12 cellular contexts compared by ENCODE assay signal in the genomic region with DNA sequence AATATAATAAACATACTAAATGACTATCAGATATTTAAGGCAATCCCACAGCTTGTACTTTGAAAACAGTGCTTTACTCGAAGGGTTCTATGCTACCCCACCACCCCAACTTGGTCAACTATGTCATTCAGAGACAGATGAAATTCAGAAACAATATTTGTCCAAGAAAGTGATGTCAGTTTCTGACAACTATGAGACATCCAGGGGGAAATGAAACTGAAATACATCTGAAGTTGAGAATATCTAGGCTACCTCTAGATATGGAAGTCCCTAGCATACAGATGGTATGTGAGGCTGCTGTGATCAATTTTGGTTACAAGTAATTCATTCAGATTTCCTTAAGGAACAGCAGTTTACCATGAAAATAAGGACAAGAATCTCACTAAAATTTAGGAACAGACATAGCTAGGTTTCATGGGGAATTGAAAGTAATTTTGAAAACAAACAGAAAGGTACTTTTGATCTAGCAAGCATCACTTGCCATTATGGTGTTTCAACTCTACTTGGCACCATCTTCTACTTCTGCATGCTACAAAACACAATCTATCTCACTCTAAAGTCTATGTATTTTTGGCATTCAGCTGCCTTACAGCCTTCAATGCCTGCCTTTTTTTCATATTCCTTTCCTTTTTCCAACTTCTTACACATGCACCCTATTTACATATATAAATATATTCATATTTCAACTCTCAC. TPM values are rescaled to one million over a fixed set of nuclear protein-coding genes. Genes with fewer than 3 reads are reported as not detected.
DNase-seq lines count a peak whose midpoint lies in the region; ATAC-seq and TF ChIP-seq lines count a peak whose summit lies in the region.
"Had no signal": no experiment of that assay in that cellular context is flagged by ENCODE, and none has a peak within 500 bp of the region (broad histone marks: within the 10 kb centered on the region; RNA-seq: fewer than 3 reads in every experiment).

No MANE protein-coding gene starts in this region.

- no peaks in the 10 kb centered on the region for H3K9me3 ChIP-seq in upper lobe of right lung

- no peak for DNase-seq in NCI-H1092 (lab: John Stamatoyannopoulos, UW)
- DNase-seq in KG1 (lab: John Stamatoyannopoulos, UW), result no peak
- no peak for DNase-seq in upper lobe of right lung
- DNase-seq: activated naive CD4-positive, alpha-beta T cell treated with Interleukin-2 at 50 U/mL for 16 hours; endodermal cell; NCI-H526 treated with DMSO at 0.1 percent for 48 hours had no signal

- H3K4me1 Mint-ChIP-seq in activated naive CD8-positive, alpha-beta T cell (ENCODE audit: low read depth), result peaks cover 17% of the 10 kb centered on the region
- H3K4me1 Mint-ChIP-seq: endodermal cell had no signal

- H3K4me3 ChIP-seq in upper lobe of right lung, result no peak overlapping the region

- no peaks in the 10 kb centered on the region for H3K27me3 ChIP-seq in upper lobe of right lung

- peak overlapping the region; percentile 84 for H3K27ac Mint-ChIP-seq in activated naive CD8-positive, alpha-beta T cell
- H3K27ac Mint-ChIP-seq: endodermal cell had no signal

- no peaks in the 10 kb centered on the region for H3K9me3 Mint-ChIP-seq in activated naive CD8-positive, alpha-beta T cell (ENCODE audit: low read depth)
- H3K9me3 Mint-ChIP-seq: endodermal cell had no signal

- peaks cover 11% of the 10 kb centered on the region for H3K36me3 Mint-ChIP-seq in activated naive CD8-positive, alpha-beta T cell

- peaks cover 77% of the 10 kb centered on the region for H3K36me3 ChIP-seq in upper lobe of right lung

- no peak overlapping the region for H3K27ac ChIP-seq in upper lobe of right lung

- H3K27me3 Mint-ChIP-seq in activated naive CD8-positive, alpha-beta T cell, result no peaks in the 10 kb centered on the region

- no peak for TF ChIP-seq CTCF in upper lobe of right lung (IDR thresholded peaks at IDR 0.05)

- no peak overlapping the region for H3K4me3 Mint-ChIP-seq in activated naive CD8-positive, alpha-beta T cell
- H3K4me3 Mint-ChIP-seq: endodermal cell had no signal

- no peaks in the 10 kb centered on the region for H3K4me1 ChIP-seq in upper lobe of right lung

- peak; percentile 92 for ATAC-seq in GM18858 (IDR thresholded peaks at IDR 0.05; ENCODE audit: unreplicated experiment)
- peak; percentile 86 for ATAC-seq in GM19468 (IDR thresholded peaks at IDR 0.05; ENCODE audit: extremely low read depth, unreplicated experiment)
- peak; percentile 77 for ATAC-seq in HG03060 (IDR thresholded peaks at IDR 0.05; ENCODE audit: low read depth, unreplicated experiment)
- ATAC-seq in upper lobe of right lung, result no peak

- intact Hi-C loops in upper lobe of right lung (cut with DNase I), result no loop called here

RNA-seq across cellular contexts. Expression of a gene that starts 21.8 kb away (rescaled TPM):
- total RNA-seq in upper lobe of right lung, result 48.6 TPM

RNA-seq across cellular contexts. Expression of a gene that starts 21.9 kb away (rescaled TPM):
- 40.5 TPM for total RNA-seq in upper lobe of right lung

RNA-seq across cellular contexts. Expression of a gene that starts 40.7 kb away (rescaled TPM):
- total RNA-seq in upper lobe of right lung, result 0.78 TPM
- total RNA-seq: endodermal cell, HT1080, pulmonary artery endothelial cell had no signal
